ENCODE assay signal across 19 cellular contexts in genomic region chr12:130571089-130571488, GRCh38.
DNase-seq lines count a peak whose midpoint lies in the region; ATAC-seq lines count a peak whose summit lies in the region.
"Had no signal": no experiment of that assay in that cellular context is flagged by ENCODE, and none has a peak within 500 bp of the region (broad histone marks: within the 10 kb centered on the region; RNA-seq: fewer than 3 reads in every experiment).

No MANE protein-coding gene starts in this region.

- peak overlapping the region; percentile 56 to 87 (median 78) for H3K4me2 ChIP-seq in BLaER1 treated with 17β-estradiol and CSF1 and Interleukin-3, amounts not matched to agents 10 nM and 100 nM

- H3K27ac ChIP-seq in BLaER1 treated with 17β-estradiol and CSF1 and Interleukin-3, amounts not matched to agents 10 nM and 100 nM = no peak overlapping the region
- H3K27ac ChIP-seq: Peyer's patch had no signal

- H3K36me3 ChIP-seq in BLaER1 treated with 17β-estradiol and CSF1 and Interleukin-3, amounts not matched to agents 10 nM and 100 nM = no peaks in the 10 kb centered on the region
- H3K36me3 ChIP-seq: Peyer's patch had no signal

- peak; percentile 21 for DNase-seq in UCSD-AML1 (lab: John Stamatoyannopoulos, UW; ENCODE audit: unreplicated experiment)
- no peak for DNase-seq in NCI-H446 treated with DMSO at 0.1 percent for 48 hours (lab: John Stamatoyannopoulos, UW)
- DNase-seq in iPS-NIHi7 (ENCODE audit: extremely low spot score) = no peak
- DNase-seq: AML-193; CD4-positive, alpha-beta T cell; DMS79; GDM1; GOT3; HFFc6; IMR-90; NCI-H1092 treated with DMSO at 0.1 percent for 48 hours; NCI-H1694 treated with DMSO at 0.1 percent for 48 hours; NCI-H345; Peyer's patch; T-helper 17 cell had no signal

- no peak overlapping the region for H3K4me3 ChIP-seq in BLaER1 treated with 17β-estradiol and CSF1 and Interleukin-3, amounts not matched to agents 10 nM and 100 nM
- H3K4me3 ChIP-seq: Peyer's patch had no signal

- ATAC-seq in GM18867 (IDR thresholded peaks at IDR 0.05; ENCODE audit: unreplicated experiment) (peak; percentile 65), HG03342 (IDR thresholded peaks at IDR 0.05; ENCODE audit: unreplicated experiment) (peak; percentile 57), HG02852 (IDR thresholded peaks at IDR 0.05; ENCODE audit: unreplicated experiment) (no peak)
- ATAC-seq: T-helper 17 cell had no signal

- peaks cover 0 to 10% (median 0%) of the 10 kb centered on the region in 11 experiments; a peak in 6 of 22 replicates for H4K20me1 ChIP-seq in BLaER1 treated with 17β-estradiol and CSF1 and Interleukin-3, amounts not matched to agents 10 nM and 100 nM

- no peak overlapping the region for H3K9ac ChIP-seq in BLaER1 treated with 17β-estradiol and CSF1 and Interleukin-3, amounts not matched to agents 10 nM and 100 nM

- H3K27me3 ChIP-seq in BLaER1 treated with 17β-estradiol and CSF1 and Interleukin-3, amounts not matched to agents 10 nM and 100 nM = peaks cover 0 to 15% (median 3%) of the 10 kb centered on the region in 11 experiments; a peak in 5 of 22 replicates
- H3K27me3 ChIP-seq: Peyer's patch had no signal

- peaks cover 7 to 11% (median 8%) of the 10 kb centered on the region in 11 experiments for H3K9me3 ChIP-seq in BLaER1 treated with 17β-estradiol and CSF1 and Interleukin-3, amounts not matched to agents 10 nM and 100 nM (replicated peaks in 1 of 11)
- H3K9me3 ChIP-seq: Peyer's patch had no signal

- peaks cover 34 to 82% (median 77%) of the 10 kb centered on the region in 10 experiments for H3K4me1 ChIP-seq in BLaER1 treated with 17β-estradiol and CSF1 and Interleukin-3, amounts not matched to agents 10 nM and 100 nM
- H3K4me1 ChIP-seq: Peyer's patch had no signal
